ENCODE assay signal across 20 cellular contexts in genomic region chr15:101637038-101637437, GRCh38.
"Had no signal": no experiment of that assay in that cellular context is flagged by ENCODE, and none has a peak within 500 bp of the region (broad histone marks: within the 10 kb centered on the region; RNA-seq: fewer than 3 reads in every experiment).

No MANE protein-coding gene starts in this region.

- H3K9me3 Mint-ChIP-seq: activated naive CD4-positive, alpha-beta T cell treated with anti-CD3 and anti-CD28 coated beads, Interleukin-2, amount 10 ng/mL, durations not matched to agents 7 days and 5 days; activated naive CD8-positive, alpha-beta T cell treated with anti-CD3 and anti-CD28 coated beads for 36 hours; activated T-cell treated with anti-CD3 and anti-CD28 coated beads, Interleukin-2, amount 50 U/mL, for 4 hours; activated T-helper 2 cell treated with anti-CD3 and anti-CD28 coated beads, Interferon-gamma antibody, Interleukin-2, Interleukin-4, amounts not matched to agents 10 μg/mL and 5 μg/mL and 100 μg/mL, durations not matched to agents 14 hours and 24 hours and 36 hours had no signal

- DNase-seq: activated CD4-positive, alpha-beta T cell treated with anti-CD3 and anti-CD28 coated beads for 48 hours; activated CD4-positive, alpha-beta T cell treated with anti-CD3 and anti-CD28 coated beads, Interleukin-2, amount 50 U/mL, for 48 hours; activated CD8-positive, alpha-beta memory T cell treated with anti-CD3 and anti-CD28 coated beads, Interleukin-2, amount 10 ng/mL, durations not matched to agents 7 days and 5 days; activated gamma-delta T cell treated with Interleukin-2 at 50 U/mL for 16 hours; activated naive CD4-positive, alpha-beta T cell treated with anti-CD3 and anti-CD28 coated beads, Interleukin-2, amount 10 ng/mL, durations not matched to agents 7 days and 5 days; activated naive CD8-positive, alpha-beta T cell treated with anti-CD3 and anti-CD28 coated beads for 36 hours; activated T-cell treated with anti-CD3 and anti-CD28 coated beads, Interleukin-2, amount 50 U/mL, for 4 hours; brain microvascular endothelial cell; MM.1S; NCI-H1105; NCI-H1436 treated with DMSO at 0.1 percent for 48 hours; NCI-H187; NCI-H2081; NCI-H510A treated with DMSO at 0.1 percent for 48 hours; NCI-H69; NK-92 treated with Interleukin-12 subunit alpha and Interleukin-12 subunit beta, amount 100 ng/mL, for 24 hours had no signal

- H3K27me3 ChIP-seq: brain microvascular endothelial cell, cardiac muscle cell had no signal

- H3K4me3 ChIP-seq: cardiac muscle cell, SK-N-MC had no signal

- H3K27me3 Mint-ChIP-seq: activated CD8-positive, alpha-beta memory T cell treated with anti-CD3 and anti-CD28 coated beads, Interleukin-2, amount 10 ng/mL, durations not matched to agents 7 days and 5 days; activated naive CD4-positive, alpha-beta T cell treated with anti-CD3 and anti-CD28 coated beads, Interleukin-2, amount 10 ng/mL, durations not matched to agents 7 days and 5 days; activated naive CD8-positive, alpha-beta T cell treated with anti-CD3 and anti-CD28 coated beads for 36 hours had no signal

- H3K4me3 Mint-ChIP-seq: activated CD8-positive, alpha-beta memory T cell treated with anti-CD3 and anti-CD28 coated beads, Interleukin-2, amount 10 ng/mL, durations not matched to agents 7 days and 5 days; activated naive CD4-positive, alpha-beta T cell treated with anti-CD3 and anti-CD28 coated beads, Interleukin-2, amount 10 ng/mL, durations not matched to agents 7 days and 5 days; activated naive CD8-positive, alpha-beta T cell treated with anti-CD3 and anti-CD28 coated beads for 36 hours; activated T-cell treated with anti-CD3 and anti-CD28 coated beads, Interleukin-2, amount 50 U/mL, for 4 hours had no signal

- H3K27ac ChIP-seq: brain microvascular endothelial cell, SK-N-MC had no signal

- ATAC-seq: activated CD4-positive, CD25-positive, alpha-beta regulatory T cell treated with anti-CD3 and anti-CD28 coated beads, Interleukin-2, amount 50 U/mL, for 24 hours; activated CD8-positive, alpha-beta memory T cell treated with anti-CD3 and anti-CD28 coated beads, Interleukin-2, amount 10 ng/mL, durations not matched to agents 7 days and 5 days; activated T-cell treated with anti-CD3 and anti-CD28 coated beads, Interleukin-2, amount 50 U/mL, for 4 hours had no signal

- H3K27ac Mint-ChIP-seq: activated CD8-positive, alpha-beta memory T cell treated with anti-CD3 and anti-CD28 coated beads, Interleukin-2, amount 10 ng/mL, durations not matched to agents 7 days and 5 days; activated naive CD4-positive, alpha-beta T cell treated with anti-CD3 and anti-CD28 coated beads, Interleukin-2, amount 10 ng/mL, durations not matched to agents 7 days and 5 days; activated naive CD8-positive, alpha-beta T cell treated with anti-CD3 and anti-CD28 coated beads for 36 hours; activated T-helper 2 cell treated with anti-CD3 and anti-CD28 coated beads, Interferon-gamma antibody, Interleukin-2, Interleukin-4, amounts not matched to agents 10 μg/mL and 5 μg/mL and 100 μg/mL, durations not matched to agents 14 hours and 24 hours and 36 hours had no signal
